In genomic region chr10:62194924-62195674, GRCh38 we compare ENCODE assay signal across 18 cellular contexts.
DNase-seq lines count a peak whose midpoint lies in the region; ATAC-seq and TF ChIP-seq lines count a peak whose summit lies in the region.
"Had no signal": no experiment of that assay in that cellular context is flagged by ENCODE, and none has a peak within 500 bp of the region (broad histone marks: within the 10 kb centered on the region; RNA-seq: fewer than 3 reads in every experiment).

No MANE protein-coding gene starts in this region.

- H3K27me3 ChIP-seq in right atrium auricular region: no peaks in the 10 kb centered on the region
- H3K27me3 ChIP-seq: gastroesophageal sphincter, sigmoid colon had no signal

- no peak overlapping the region for H3K4me3 ChIP-seq in right atrium auricular region
- H3K4me3 ChIP-seq: gastroesophageal sphincter, HAP-1, left ventricle myocardium inferior, sigmoid colon had no signal

- H3K9me3 ChIP-seq in right atrium auricular region: no peaks in the 10 kb centered on the region
- H3K9me3 ChIP-seq: Caco-2, gastroesophageal sphincter, HAP-1, left ventricle myocardium inferior, sigmoid colon had no signal

- POLR2A ChIA-PET in activated naive CD8-positive, alpha-beta T cell treated with anti-CD3 and anti-CD28 coated beads, Interleukin-2, amount 10 ng/mL, durations not matched to agents 7 days and 5 days (lab: Charles Lee): interaction anchor here (1.0 kb wide), 1 partner anchor 11 kb away, joined by 4 read pairs; no protein-coding TSS in a partner anchor

- no peaks in the 10 kb centered on the region for H3K9me3 Mint-ChIP-seq in activated naive CD8-positive, alpha-beta T cell treated with anti-CD3 and anti-CD28 coated beads, Interleukin-2, amount 10 ng/mL, durations not matched to agents 7 days and 5 days
- no peaks in the 10 kb centered on the region for H3K9me3 Mint-ChIP-seq in activated naive CD8-positive, alpha-beta T cell treated with anti-CD3 and anti-CD28 coated beads, Interleukin-2, amount 50 U/mL, for 24 hours
- no peaks in the 10 kb centered on the region for H3K9me3 Mint-ChIP-seq in effector memory CD8-positive, alpha-beta T cell
- peaks cover 0 to 2% of the 10 kb centered on the region in 2 donors for H3K9me3 Mint-ChIP-seq in stimulated activated naive B cell treated with anti-CD40 and anti-IgM and Interleukin-4, amounts not matched to agents 10 μg/mL and 1 μg/mL and 100 μg/mL, for 72 hours

- H3K36me3 ChIP-seq in right atrium auricular region: no peaks in the 10 kb centered on the region
- H3K36me3 ChIP-seq: gastroesophageal sphincter, left ventricle myocardium inferior, sigmoid colon had no signal

- H3K27me3 Mint-ChIP-seq in activated naive CD8-positive, alpha-beta T cell treated with anti-CD3 and anti-CD28 coated beads, Interleukin-2, amount 10 ng/mL, durations not matched to agents 7 days and 5 days: no peaks in the 10 kb centered on the region
- H3K27me3 Mint-ChIP-seq in activated naive CD8-positive, alpha-beta T cell treated with anti-CD3 and anti-CD28 coated beads, Interleukin-2, amount 50 U/mL, for 24 hours: no peaks in the 10 kb centered on the region
- no peaks in the 10 kb centered on the region for H3K27me3 Mint-ChIP-seq in effector memory CD8-positive, alpha-beta T cell
- no peaks in the 10 kb centered on the region for H3K27me3 Mint-ChIP-seq in stimulated activated naive B cell treated with anti-CD40 and anti-IgM and Interleukin-4, amounts not matched to agents 10 μg/mL and 1 μg/mL and 100 μg/mL, for 72 hours

- peaks cover 18% of the 10 kb centered on the region for H3K4me1 Mint-ChIP-seq in activated naive CD8-positive, alpha-beta T cell treated with anti-CD3 and anti-CD28 coated beads, Interleukin-2, amount 10 ng/mL, durations not matched to agents 7 days and 5 days
- peaks cover 27% of the 10 kb centered on the region for H3K4me1 Mint-ChIP-seq in activated naive CD8-positive, alpha-beta T cell treated with anti-CD3 and anti-CD28 coated beads, Interleukin-2, amount 50 U/mL, for 24 hours
- H3K4me1 Mint-ChIP-seq in effector memory CD8-positive, alpha-beta T cell (ENCODE audit: low read depth in 2 of 2): peaks cover 3 to 5% of the 10 kb centered on the region in 2 donors
- H3K4me1 Mint-ChIP-seq in stimulated activated naive B cell treated with anti-CD40 and anti-IgM and Interleukin-4, amounts not matched to agents 10 μg/mL and 1 μg/mL and 100 μg/mL, for 72 hours: peaks cover 8 to 9% of the 10 kb centered on the region in 2 donors

- no peak for TF ChIP-seq CTCF in right atrium auricular region (IDR thresholded peaks at IDR 0.05)

- no peak overlapping the region for H3K4me3 Mint-ChIP-seq in activated naive CD8-positive, alpha-beta T cell treated with anti-CD3 and anti-CD28 coated beads, Interleukin-2, amount 10 ng/mL, durations not matched to agents 7 days and 5 days
- H3K4me3 Mint-ChIP-seq in activated naive CD8-positive, alpha-beta T cell treated with anti-CD3 and anti-CD28 coated beads, Interleukin-2, amount 50 U/mL, for 24 hours: no peak overlapping the region
- H3K4me3 Mint-ChIP-seq in effector memory CD8-positive, alpha-beta T cell: no peak overlapping the region
- no peak overlapping the region for H3K4me3 Mint-ChIP-seq in stimulated activated naive B cell treated with anti-CD40 and anti-IgM and Interleukin-4, amounts not matched to agents 10 μg/mL and 1 μg/mL and 100 μg/mL, for 72 hours

- H3K27ac Mint-ChIP-seq in activated naive CD8-positive, alpha-beta T cell treated with anti-CD3 and anti-CD28 coated beads, Interleukin-2, amount 10 ng/mL, durations not matched to agents 7 days and 5 days: peak overlapping the region; percentile 0
- H3K27ac Mint-ChIP-seq in activated naive CD8-positive, alpha-beta T cell treated with anti-CD3 and anti-CD28 coated beads, Interleukin-2, amount 50 U/mL, for 24 hours: no peak overlapping the region
- H3K27ac Mint-ChIP-seq in effector memory CD8-positive, alpha-beta T cell: peak overlapping the region; percentile 21 to 71
- peak overlapping the region; percentile 21 for H3K27ac Mint-ChIP-seq in stimulated activated naive B cell treated with anti-CD40 and anti-IgM and Interleukin-4, amounts not matched to agents 10 μg/mL and 1 μg/mL and 100 μg/mL, for 72 hours

- H3K27ac ChIP-seq in right atrium auricular region: no peak overlapping the region
- H3K27ac ChIP-seq: gastroesophageal sphincter, left ventricle myocardium inferior, sigmoid colon, WERI-Rb-1 had no signal

- no peaks in the 10 kb centered on the region for H3K4me1 ChIP-seq in right atrium auricular region
- H3K4me1 ChIP-seq: Caco-2, gastroesophageal sphincter, left ventricle myocardium inferior, sigmoid colon had no signal

- H3K36me3 Mint-ChIP-seq in activated naive CD8-positive, alpha-beta T cell treated with anti-CD3 and anti-CD28 coated beads, Interleukin-2, amount 10 ng/mL, durations not matched to agents 7 days and 5 days: peaks cover 11% of the 10 kb centered on the region
- no peaks in the 10 kb centered on the region for H3K36me3 Mint-ChIP-seq in activated naive CD8-positive, alpha-beta T cell treated with anti-CD3 and anti-CD28 coated beads, Interleukin-2, amount 50 U/mL, for 24 hours (ENCODE audit: low read depth)
- no peaks in the 10 kb centered on the region for H3K36me3 Mint-ChIP-seq in effector memory CD8-positive, alpha-beta T cell (ENCODE audit: insufficient read depth)
- H3K36me3 Mint-ChIP-seq in stimulated activated naive B cell treated with anti-CD40 and anti-IgM and Interleukin-4, amounts not matched to agents 10 μg/mL and 1 μg/mL and 100 μg/mL, for 72 hours: no peaks in the 10 kb centered on the region

- DNase-seq in activated naive CD8-positive, alpha-beta T cell treated with anti-CD3 and anti-CD28 coated beads, Interleukin-2, amount 10 ng/mL, durations not matched to agents 7 days and 5 days: no peak
- no peak for DNase-seq in activated naive CD8-positive, alpha-beta T cell treated with anti-CD3 and anti-CD28 coated beads, Interleukin-2, amount 50 U/mL, for 24 hours
- DNase-seq in NCI-H69 (lab: John Stamatoyannopoulos, UW): peak; percentile 67
- no peak for DNase-seq in effector memory CD8-positive, alpha-beta T cell
- no peak for DNase-seq in stimulated activated naive B cell treated with anti-CD40 and anti-IgM and Interleukin-4, amounts not matched to agents 10 μg/mL and 1 μg/mL and 100 μg/mL, for 72 hours
- DNase-seq in right atrium auricular region (ENCODE audit: low spot score): no peak
- DNase-seq in NCI-H2107 treated with DMSO at 0.1 percent for 48 hours (lab: John Stamatoyannopoulos, UW; ENCODE audit: unreplicated experiment): no peak
- DNase-seq: Caco-2; cortex of kidney; left ventricle myocardium inferior; NCI-H187; NCI-H446; sigmoid colon; stimulated activated CD4-positive, alpha-beta T cell treated with anti-CD3 and anti-CD28 coated beads, Interleukin-2, amount 100 ng/mL, for 24 hours; WERI-Rb-1 had no signal

- ATAC-seq in activated naive CD8-positive, alpha-beta T cell treated with anti-CD3 and anti-CD28 coated beads, Interleukin-2, amount 10 ng/mL, durations not matched to agents 7 days and 5 days (ENCODE audit: low read depth): no peak
- no peak for ATAC-seq in activated naive CD8-positive, alpha-beta T cell treated with anti-CD3 and anti-CD28 coated beads, Interleukin-2, amount 50 U/mL, for 24 hours
- no peak for ATAC-seq in effector memory CD8-positive, alpha-beta T cell (replicated peaks)
- no peak for ATAC-seq in stimulated activated naive B cell treated with anti-CD40 and anti-IgM and Interleukin-4, amounts not matched to agents 10 μg/mL and 1 μg/mL and 100 μg/mL, for 72 hours (replicated peaks)
- ATAC-seq in GM21529 (IDR thresholded peaks at IDR 0.05; ENCODE audit: unreplicated experiment): no peak
- ATAC-seq: gastroesophageal sphincter had no signal
